8 cellular contexts compared by ENCODE assay signal in genomic region chr11:8681837-8682218, GRCh38. TPM values are rescaled to one million over a fixed set of nuclear protein-coding genes. Genes with fewer than 3 reads are reported as not detected.
DNase-seq lines count a peak whose midpoint lies in the region; ATAC-seq, FAIRE-seq and TF ChIP-seq lines count a peak whose summit lies in the region.

No MANE protein-coding gene starts in this region.

- H3K4me3 ChIP-seq in H1 (ENCODE audit: extremely low read depth in 1 of 4, insufficient read depth in 2 of 4, low read depth in 3 of 4, low read length in 4 of 4) (peak overlapping the region; percentile 87 to 98 (median 97)), neural progenitor cell (peak overlapping the region; percentile 94)

- H2AFZ ChIP-seq in H1 (ENCODE audit: low read length) (no peak overlapping the region), neural progenitor cell (replicated peaks) (no peak overlapping the region)

- H4K91ac ChIP-seq in H1 (replicated peaks; ENCODE audit: insufficient read length, low read length) = no peak overlapping the region

- H3K9me3 ChIP-seq in H1 (ENCODE audit: insufficient read depth in 2 of 2, low read depth in 1 of 2, low read length in 1 of 2) (no peaks in the 10 kb centered on the region), neural progenitor cell (ENCODE audit: low read depth) (no peaks in the 10 kb centered on the region)

- H3K27me3 ChIP-seq in H1 (replicated peaks in 1 of 4; ENCODE audit: control insufficient read depth in 3 of 4, extremely low read depth in 1 of 4, insufficient read depth in 3 of 4, low read length in 3 of 4) (no peaks in the 10 kb centered on the region), neural progenitor cell (no peaks in the 10 kb centered on the region)

- 0 out of 2 replicates have a peak, but pooled peaks cover 4% of the 10 kb centered on the region for H3K79me1 ChIP-seq in H1 (ENCODE audit: low read depth, low read length)

- peak overlapping the region; percentile 98 for H2BK5ac ChIP-seq in H1 (ENCODE audit: low read depth, low read length)

- H3K9me3 Mint-ChIP-seq in neural progenitor cell = no peaks in the 10 kb centered on the region

- H3K36me3 ChIP-seq in H1 (ENCODE audit: control insufficient read depth in 2 of 4, insufficient read depth in 4 of 4, low read length in 3 of 4) (peaks cover 17 to 36% (median 30%) of the 10 kb centered on the region in 4 experiments), neural progenitor cell (peaks cover 10% of the 10 kb centered on the region)

- H2BK12ac ChIP-seq in H1 (ENCODE audit: low read depth, low read length) = no peak overlapping the region

- H3K23ac ChIP-seq in H1 (ENCODE audit: insufficient read length) = no peak overlapping the region

- H3K4me1 ChIP-seq in H1 (replicated peaks in 1 of 4; ENCODE audit: control insufficient read depth in 3 of 4, insufficient read depth in 4 of 4, low read length in 3 of 4) (peaks cover 0 to 8% (median 4%) of the 10 kb centered on the region in 4 experiments; a peak in 4 of 7 replicates), neural progenitor cell (peaks cover 10% of the 10 kb centered on the region)

- H3K4me3 Mint-ChIP-seq in neural progenitor cell = peak overlapping the region; percentile 96

- no peak for TF ChIP-seq RAD21 in H1 (IDR thresholded peaks at IDR 0.05 in 1 of 2, conservative IDR thresholded peaks at IDR 0.05 in 1 of 2; ENCODE audit: low read depth in 2 of 2, low read length in 2 of 2)

- peak overlapping the region; percentile 92 for H3K27ac Mint-ChIP-seq in neural progenitor cell

- POLR2A ChIA-PET in H1 (lab: Charles Lee; ENCODE audit: partially characterized antibody) = interaction anchor here (0.7 to 8.5 kb wide), 40 partner anchors 9 to 704 kb away, joined by 3 to 143 read pairs (median 5); partner anchors contain the start of gene STK33

- FAIRE-seq in H1 (lab: Jason Lieb, UNC) = no peak

- H3K56ac ChIP-seq in H1 (replicated peaks; ENCODE audit: insufficient read length, low read depth, low read length) = no peak overlapping the region

- no peak overlapping the region for H2BK20ac ChIP-seq in H1 (ENCODE audit: low read length)

- WGBS in H1 (ENCODE audit: extremely low coverage in 1 of 2, insufficient coverage in 1 of 2, insufficient read length in 1 of 2, insufficient replicate concordance in 2 of 2, low coverage in 1 of 2, low lambda C conversion rate in 2 of 2, missing lambda C conversion rate in 1 of 2), 2 experiments = 65% methylated on average over 8 of the region's 8 CpGs; no CpG with 5 or more reads in 1 of the 2 experiments

- H4K5ac ChIP-seq in H1 (ENCODE audit: insufficient read length, low read depth, low read length) = peak overlapping the region; percentile 99

- H2AK5ac ChIP-seq in H1 (ENCODE audit: low read depth, low read length) = no peak overlapping the region

- no peak for ATAC-seq in HG03175 (IDR thresholded peaks at IDR 0.05; ENCODE audit: unreplicated experiment)

- peaks cover 39% of the 10 kb centered on the region for H3K36me3 Mint-ChIP-seq in neural progenitor cell

- H3F3A ChIP-seq in neural progenitor cell (ENCODE audit: low read depth) = peaks cover 51% of the 10 kb centered on the region

- H3K14ac ChIP-seq in H1 (ENCODE audit: insufficient read length) = no peak overlapping the region

- H3K9ac ChIP-seq in H1 (replicated peaks in 1 of 4; ENCODE audit: extremely low read depth in 1 of 4, low read depth in 3 of 4, low read length in 3 of 4) (peak overlapping the region; percentile 93 to 99 (median 98)), neural progenitor cell (peak overlapping the region; percentile 99)

- no peak for TF ChIP-seq CTCF in C4-2B (conservative IDR thresholded peaks at IDR 0.05)
- TF ChIP-seq CTCF in H1 (IDR thresholded peaks at IDR 0.05; ENCODE audit: control extremely low read depth in 1 of 3, insufficient read depth in 1 of 3, low read depth in 1 of 3, low read length in 3 of 3) = no peak
- TF ChIP-seq CTCF in neural progenitor cell (IDR thresholded peaks at IDR 0.05) = no peak

- H3K79me2 ChIP-seq in H1 (ENCODE audit: control insufficient read depth in 1 of 2, insufficient read depth in 2 of 2, low read length in 2 of 2) (peaks cover 8 to 32% of the 10 kb centered on the region in 2 experiments), neural progenitor cell (ENCODE audit: low read depth) (peaks cover 43% of the 10 kb centered on the region)

- H3K4me2 ChIP-seq in H1 (ENCODE audit: insufficient read depth in 1 of 2, low read depth in 2 of 2, low read length in 2 of 2) = peak overlapping the region; percentile 65 to 99
- peak overlapping the region; percentile 98 for H3K4me2 ChIP-seq in neural progenitor cell

- no peak overlapping the region; the same call in 1 of the 2 replicates for H3K18ac ChIP-seq in H1 (ENCODE audit: extremely low read depth, low read length)

- H4K20me1 ChIP-seq in H1 (replicated peaks in 1 of 2; ENCODE audit: control insufficient read depth in 1 of 2, insufficient read depth in 2 of 2, low read length in 2 of 2) = peaks cover 0 to 14% of the 10 kb centered on the region in 2 experiments
- peaks cover 27% of the 10 kb centered on the region for H4K20me1 ChIP-seq in neural progenitor cell (ENCODE audit: low read depth)

- CTCF ChIA-PET in H1 (lab: Charles Lee; ENCODE audit: partially characterized antibody) = interaction anchor here (0.8 to 2.0 kb wide), 7 partner anchors 10 to 129 kb away, joined by 3 to 5 read pairs (median 3); a partner anchor contains a TSS

- H4K8ac ChIP-seq in H1 (ENCODE audit: extremely low read depth, insufficient read depth, low read length) = peak overlapping the region; percentile 99; the same call in 1 of the 2 replicates

- peak overlapping the region; percentile 100 for H3K27ac ChIP-seq in C4-2B
- H3K27ac ChIP-seq in H1 (ENCODE audit: low read depth, low read length) = peak overlapping the region; percentile 96
- H3K27ac ChIP-seq in neural progenitor cell = peak overlapping the region; percentile 90

- H2BK15ac ChIP-seq in H1 (ENCODE audit: low read length) = no peak overlapping the region

- no peak overlapping the region for H2BK120ac ChIP-seq in H1 (replicated peaks; ENCODE audit: low read depth, low read length)

- H3K27me3 Mint-ChIP-seq in neural progenitor cell (ENCODE audit: insufficient read depth, low read depth) = peaks cover 5% of the 10 kb centered on the region

- DNase-seq in NCI-H69 (lab: John Stamatoyannopoulos, UW) (peak; percentile 62), H1 (ENCODE audit: low read depth in 1 of 2, low spot score in 2 of 2) (no peak), neural progenitor cell (ENCODE audit: low spot score) (no peak), epidermal melanocyte (ENCODE audit: insufficient read length, low spot score) (no peak), SIG-M5 treated with dmso at 0.1 percent for 504 hours (lab: John Stamatoyannopoulos, UW; ENCODE audit: unreplicated experiment) (no peak), NCI-H82 treated with DMSO at 0.1 percent for 48 hours (lab: John Stamatoyannopoulos, UW; ENCODE audit: unreplicated experiment) (no peak)

- H3K23me2 ChIP-seq in H1 (ENCODE audit: low read depth, low read length) = peaks cover 10% of the 10 kb centered on the region

- TF ChIP-seq POLR2A in H1 (IDR thresholded peaks at IDR 0.05; ENCODE audit: control extremely low read depth in 1 of 2, low read depth in 2 of 2, low read length in 2 of 2) = no peak

- peaks cover 40% of the 10 kb centered on the region for H3K4me1 Mint-ChIP-seq in neural progenitor cell

- no peak for TF ChIP-seq EP300 in H1 (IDR thresholded peaks at IDR 0.05; ENCODE audit: borderline replicate concordance in 1 of 2, low read depth in 2 of 2, low read length in 2 of 2)

- no peak overlapping the region for H3K4ac ChIP-seq in H1 (replicated peaks; ENCODE audit: insufficient read length, low read depth, low read length)

TF ChIP-seq in H1, 55 proteins besides CTCF, POLR2A, EP300 and RAD21:
- no peak for TF ChIP-seq CBX5 (IDR thresholded peaks at IDR 0.05; ENCODE audit: low read depth, low read length)
- peak; percentile 81; the same call in 1 of the 2 replicates for TF ChIP-seq KDM1A (IDR thresholded peaks at IDR 0.05; ENCODE audit: borderline replicate concordance, low read length)
- TF ChIP-seq KDM5A (IDR thresholded peaks at IDR 0.05; ENCODE audit: low read length) = no peak
- TF ChIP-seq KDM4A (IDR thresholded peaks at IDR 0.05; ENCODE audit: low read depth, low read length, severe bottlenecking) = peak; percentile 1

RNA-seq across cellular contexts. Expression of gene TRIM66, which starts 0.6 kb away (rescaled TPM):
- total RNA-seq in H1 (2021; fragmentation: NEBNext Ultra II Directional; extraction: Animal tissue kit (Norgen Biotek cat#: 25700)) = 3.0 and 3.1 TPM in 2 replicates
- 3.5 and 4.4 TPM in 2 replicates for polyA plus RNA-seq in H1 (2011; rRNA removed)
- polyA plus RNA-seq in H1 (2011; cell fraction: cytosol; rRNA removed) = 4.7 TPM
- polyA plus RNA-seq in H1 (2011; cell fraction: nucleus; rRNA removed) = 17.7 TPM
- polyA plus RNA-seq in H1 (2012, experiment 1 of 2) = 3.2 to 4.1 TPM (median 3.7 TPM) in 4 replicates
- polyA plus RNA-seq in H1 (2012, experiment 2 of 2) = 0.46 TPM
- polyA plus RNA-seq in H1 (2013, experiment 1 of 2) = 2.2 TPM
- polyA plus RNA-seq in H1 (2013, experiment 2 of 2) = 1.5 TPM
- polyA minus RNA-seq in H1 (2011; rRNA and poly(A)+ RNA removed) = 7.1 and 16.9 TPM in 2 replicates
- polyA minus RNA-seq in H1 (2011; cell fraction: cytosol; rRNA and poly(A)+ RNA removed) = 2.7 TPM
- polyA minus RNA-seq in H1 (2011; cell fraction: nucleus; rRNA and poly(A)+ RNA removed) = 13.4 TPM
- total RNA-seq in neural progenitor cell (ENCODE audit: low replicate concordance) = 0.95 and 3.6 TPM in 2 replicates

RNA-seq across cellular contexts. Expression of gene RPL27A, which starts 0.8 kb away (rescaled TPM):
- total RNA-seq in H1 (2021; fragmentation: NEBNext Ultra II Directional; extraction: Animal tissue kit (Norgen Biotek cat#: 25700)) = 1,756 and 1,761 TPM in 2 replicates
- polyA plus RNA-seq in H1 (2011; rRNA removed) = 1,777 and 1,837 TPM in 2 replicates
- 2,449 TPM for polyA plus RNA-seq in H1 (2011; cell fraction: cytosol; rRNA removed)
- 879 TPM for polyA plus RNA-seq in H1 (2011; cell fraction: nucleus; rRNA removed)
- polyA plus RNA-seq in H1 (2012, experiment 1 of 2) = 2,701 to 2,826 TPM (median 2,726 TPM) in 4 replicates
- polyA plus RNA-seq in H1 (2012, experiment 2 of 2) = 37,839 TPM
- polyA plus RNA-seq in H1 (2013, experiment 1 of 2) = 2,237 TPM
- 2,283 TPM for polyA plus RNA-seq in H1 (2013, experiment 2 of 2)
- 410 and 445 TPM in 2 replicates for polyA minus RNA-seq in H1 (2011; rRNA and poly(A)+ RNA removed)
- polyA minus RNA-seq in H1 (2011; cell fraction: cytosol; rRNA and poly(A)+ RNA removed) = 498 TPM
- 541 TPM for polyA minus RNA-seq in H1 (2011; cell fraction: nucleus; rRNA and poly(A)+ RNA removed)
- total RNA-seq in neural progenitor cell (ENCODE audit: low replicate concordance) = 1,116 and 1,250 TPM in 2 replicates
